Comparison of ENCODE assay signal across 1 cellular context in the genomic region with DNA sequence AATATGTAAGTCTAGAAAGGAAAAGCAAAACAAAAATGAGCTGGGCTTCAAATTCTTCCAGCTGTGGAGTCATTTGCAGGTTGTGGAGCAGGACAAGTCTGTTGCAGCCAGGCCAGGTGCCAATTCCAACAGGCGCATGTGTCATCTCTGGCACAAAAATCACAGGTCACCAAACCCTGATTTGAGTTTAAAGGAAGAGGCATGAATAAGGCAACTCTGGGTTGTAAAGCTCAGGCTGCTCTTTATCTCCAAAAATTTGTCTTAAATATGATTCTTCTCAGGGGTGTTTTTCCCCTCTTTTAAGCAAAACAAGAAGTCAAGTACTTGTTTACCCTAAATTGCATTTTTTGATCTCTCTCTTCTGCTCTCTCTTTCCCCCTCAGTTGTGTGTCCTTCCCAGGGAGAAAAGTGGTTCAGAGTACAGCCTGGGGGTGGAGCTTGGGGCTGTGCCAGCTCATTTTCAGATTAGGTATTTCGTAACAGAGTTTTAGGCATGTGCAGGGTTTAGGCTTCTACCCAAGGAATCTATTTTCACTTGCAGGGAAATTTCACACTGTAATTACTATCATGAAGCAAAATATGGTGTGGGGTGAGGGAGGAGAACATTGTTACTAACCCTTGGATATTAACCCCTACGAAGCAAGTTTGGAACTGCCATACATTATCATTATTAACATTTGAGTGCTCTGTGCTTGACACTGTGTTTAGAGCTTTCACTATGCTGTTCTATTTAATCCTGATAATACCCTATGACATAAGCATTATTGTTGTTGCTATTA.
TF ChIP-seq lines count a peak whose summit lies in the region.

No MANE protein-coding gene starts in this region.

TF ChIP-seq in HepG2, 621 proteins besides CTCF, POLR2A, EP300 and RAD21 (continued from another document and continues in another):
- TF ChIP-seq ZNF367 (CRISPR knock-in tag; IDR thresholded peaks at IDR 0.05; ENCODE audit: borderline replicate concordance) (no peak), ZNF329 (CRISPR knock-in tag; IDR thresholded peaks at IDR 0.05; ENCODE audit: low read depth) (no peak), CBFB (CRISPR knock-in tag; IDR thresholded peaks at IDR 0.05) (no peak), PAF1 (CRISPR knock-in tag; IDR thresholded peaks at IDR 0.05) (no peak), ZNF20 (CRISPR knock-in tag; IDR thresholded peaks at IDR 0.05) (no peak), MIER3 (CRISPR knock-in tag; IDR thresholded peaks at IDR 0.05; ENCODE audit: borderline replicate concordance) (0 out of 2 replicates have a peak, but pooled peaks have one; percentile 39), YEATS2 (CRISPR knock-in tag; IDR thresholded peaks at IDR 0.05; ENCODE audit: borderline replicate concordance) (0 out of 2 replicates have a peak, but pooled peaks have one; percentile 14), NRL (CRISPR knock-in tag; IDR thresholded peaks at IDR 0.05; ENCODE audit: borderline replicate concordance) (no peak), ZNF607 (CRISPR knock-in tag; IDR thresholded peaks at IDR 0.05; ENCODE audit: borderline replicate concordance) (no peak), ZBTB7A (CRISPR knock-in tag; IDR thresholded peaks at IDR 0.05) (peak; percentile 44; the same call in 1 of the 2 replicates), GTF2F1 (IDR thresholded peaks at IDR 0.05; ENCODE audit: low read length) (no peak), MAZ (IDR thresholded peaks at IDR 0.05; ENCODE audit: borderline replicate concordance, low read depth, low read length) (peak; percentile 33; the same call in 1 of the 2 replicates), MAZ (CRISPR knock-in tag; IDR thresholded peaks at IDR 0.05; ENCODE audit: low read depth) (no peak), SIX1 (CRISPR knock-in tag; IDR thresholded peaks at IDR 0.05; ENCODE audit: borderline replicate concordance) (peak; percentile 47; the same call in 1 of the 2 replicates), ZKSCAN8 (CRISPR knock-in tag; IDR thresholded peaks at IDR 0.05; ENCODE audit: borderline replicate concordance) (peak; percentile 82), ARID3A (IDR thresholded peaks at IDR 0.05; ENCODE audit: low read depth, low read length) (peak; percentile 60; the same call in 1 of the 2 replicates), ZNF432 (CRISPR knock-in tag; IDR thresholded peaks at IDR 0.05; ENCODE audit: borderline replicate concordance) (no peak), JUN (CRISPR knock-in tag; IDR thresholded peaks at IDR 0.05) (0 out of 2 replicates have a peak, but pooled peaks have one; percentile 4), U2AF1 (optimal IDR thresholded peaks at IDR 0.05; ENCODE audit: low read depth, low read length) (no peak), ZUFSP (CRISPR knock-in tag; IDR thresholded peaks at IDR 0.05; ENCODE audit: borderline replicate concordance) (no peak), PLSCR1 (CRISPR knock-in tag; IDR thresholded peaks at IDR 0.05; ENCODE audit: borderline replicate concordance) (no peak), ZNF292 (CRISPR knock-in tag; IDR thresholded peaks at IDR 0.05; ENCODE audit: borderline replicate concordance, low read depth) (peak; percentile 83; the same call in 1 of the 2 replicates), SMAD1 (CRISPR knock-in tag; IDR thresholded peaks at IDR 0.05; ENCODE audit: borderline replicate concordance, low read depth) (0 out of 2 replicates have a peak, but pooled peaks have one; percentile 36), HNRNPH1 (optimal IDR thresholded peaks at IDR 0.05; ENCODE audit: low read depth, low read length) (no peak), CENPX (CRISPR knock-in tag; IDR thresholded peaks at IDR 0.05) (no peak), ATF6 (CRISPR knock-in tag; conservative IDR thresholded peaks at IDR 0.05) (0 out of 2 replicates have a peak, but pooled peaks have one; percentile 74)
- TF ChIP-seq, protein P1, sequence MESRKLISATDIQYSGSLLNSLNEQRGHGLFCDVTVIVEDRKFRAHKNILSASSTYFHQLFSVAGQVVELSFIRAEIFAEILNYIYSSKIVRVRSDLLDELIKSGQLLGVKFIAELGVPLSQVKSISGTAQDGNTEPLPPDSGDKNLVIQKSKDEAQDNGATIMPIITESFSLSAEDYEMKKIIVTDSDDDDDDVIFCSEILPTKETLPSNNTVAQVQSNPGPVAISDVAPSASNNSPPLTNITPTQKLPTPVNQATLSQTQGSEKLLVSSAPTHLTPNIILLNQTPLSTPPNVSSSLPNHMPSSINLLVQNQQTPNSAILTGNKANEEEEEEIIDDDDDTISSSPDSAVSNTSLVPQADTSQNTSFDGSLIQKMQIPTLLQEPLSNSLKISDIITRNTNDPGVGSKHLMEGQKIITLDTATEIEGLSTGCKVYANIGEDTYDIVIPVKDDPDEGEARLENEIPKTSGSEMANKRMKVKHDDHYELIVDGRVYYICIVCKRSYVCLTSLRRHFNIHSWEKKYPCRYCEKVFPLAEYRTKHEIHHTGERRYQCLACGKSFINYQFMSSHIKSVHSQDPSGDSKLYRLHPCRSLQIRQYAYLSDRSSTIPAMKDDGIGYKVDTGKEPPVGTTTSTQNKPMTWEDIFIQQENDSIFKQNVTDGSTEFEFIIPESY (CRISPR knock-in tag; IDR thresholded peaks at IDR 0.05): peak; percentile 17; the same call in 1 of the 2 replicates
- TF ChIP-seq, protein P2, sequence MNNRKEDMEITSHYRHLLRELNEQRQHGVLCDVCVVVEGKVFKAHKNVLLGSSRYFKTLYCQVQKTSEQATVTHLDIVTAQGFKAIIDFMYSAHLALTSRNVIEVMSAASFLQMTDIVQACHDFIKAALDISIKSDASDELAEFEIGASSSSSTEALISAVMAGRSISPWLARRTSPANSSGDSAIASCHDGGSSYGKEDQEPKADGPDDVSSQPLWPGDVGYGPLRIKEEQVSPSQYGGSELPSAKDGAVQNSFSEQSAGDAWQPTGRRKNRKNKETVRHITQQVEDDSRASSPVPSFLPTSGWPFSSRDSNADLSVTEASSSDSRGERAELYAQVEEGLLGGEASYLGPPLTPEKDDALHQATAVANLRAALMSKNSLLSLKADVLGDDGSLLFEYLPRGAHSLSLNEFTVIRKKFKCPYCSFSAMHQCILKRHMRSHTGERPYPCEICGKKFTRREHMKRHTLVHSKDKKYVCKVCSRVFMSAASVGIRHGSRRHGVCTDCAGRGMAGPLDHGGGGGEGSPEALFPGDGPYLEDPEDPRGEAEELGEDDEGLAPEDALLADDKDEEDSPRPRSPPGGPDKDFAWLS (CRISPR knock-in tag; IDR thresholded peaks at IDR 0.05; ENCODE audit: borderline replicate concordance): no peak
- TF ChIP-seq, protein P3, sequence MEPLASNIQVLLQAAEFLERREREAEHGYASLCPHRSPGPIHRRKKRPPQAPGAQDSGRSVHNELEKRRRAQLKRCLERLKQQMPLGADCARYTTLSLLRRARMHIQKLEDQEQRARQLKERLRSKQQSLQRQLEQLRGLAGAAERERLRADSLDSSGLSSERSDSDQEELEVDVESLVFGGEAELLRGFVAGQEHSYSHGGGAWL (CRISPR knock-in tag; IDR thresholded peaks at IDR 0.05): no peak
- TF ChIP-seq, protein P4, sequence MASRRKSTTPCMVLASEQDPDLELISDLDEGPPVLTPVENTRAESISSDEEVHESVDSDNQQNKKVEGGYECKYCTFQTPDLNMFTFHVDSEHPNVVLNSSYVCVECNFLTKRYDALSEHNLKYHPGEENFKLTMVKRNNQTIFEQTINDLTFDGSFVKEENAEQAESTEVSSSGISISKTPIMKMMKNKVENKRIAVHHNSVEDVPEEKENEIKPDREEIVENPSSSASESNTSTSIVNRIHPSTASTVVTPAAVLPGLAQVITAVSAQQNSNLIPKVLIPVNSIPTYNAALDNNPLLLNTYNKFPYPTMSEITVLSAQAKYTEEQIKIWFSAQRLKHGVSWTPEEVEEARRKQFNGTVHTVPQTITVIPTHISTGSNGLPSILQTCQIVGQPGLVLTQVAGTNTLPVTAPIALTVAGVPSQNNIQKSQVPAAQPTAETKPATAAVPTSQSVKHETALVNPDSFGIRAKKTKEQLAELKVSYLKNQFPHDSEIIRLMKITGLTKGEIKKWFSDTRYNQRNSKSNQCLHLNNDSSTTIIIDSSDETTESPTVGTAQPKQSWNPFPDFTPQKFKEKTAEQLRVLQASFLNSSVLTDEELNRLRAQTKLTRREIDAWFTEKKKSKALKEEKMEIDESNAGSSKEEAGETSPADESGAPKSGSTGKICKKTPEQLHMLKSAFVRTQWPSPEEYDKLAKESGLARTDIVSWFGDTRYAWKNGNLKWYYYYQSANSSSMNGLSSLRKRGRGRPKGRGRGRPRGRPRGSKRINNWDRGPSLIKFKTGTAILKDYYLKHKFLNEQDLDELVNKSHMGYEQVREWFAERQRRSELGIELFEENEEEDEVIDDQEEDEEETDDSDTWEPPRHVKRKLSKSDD (CRISPR knock-in tag; IDR thresholded peaks at IDR 0.05; ENCODE audit: low read depth): peak; percentile 69; the same call in 1 of the 2 replicates
- TF ChIP-seq, protein P5, sequence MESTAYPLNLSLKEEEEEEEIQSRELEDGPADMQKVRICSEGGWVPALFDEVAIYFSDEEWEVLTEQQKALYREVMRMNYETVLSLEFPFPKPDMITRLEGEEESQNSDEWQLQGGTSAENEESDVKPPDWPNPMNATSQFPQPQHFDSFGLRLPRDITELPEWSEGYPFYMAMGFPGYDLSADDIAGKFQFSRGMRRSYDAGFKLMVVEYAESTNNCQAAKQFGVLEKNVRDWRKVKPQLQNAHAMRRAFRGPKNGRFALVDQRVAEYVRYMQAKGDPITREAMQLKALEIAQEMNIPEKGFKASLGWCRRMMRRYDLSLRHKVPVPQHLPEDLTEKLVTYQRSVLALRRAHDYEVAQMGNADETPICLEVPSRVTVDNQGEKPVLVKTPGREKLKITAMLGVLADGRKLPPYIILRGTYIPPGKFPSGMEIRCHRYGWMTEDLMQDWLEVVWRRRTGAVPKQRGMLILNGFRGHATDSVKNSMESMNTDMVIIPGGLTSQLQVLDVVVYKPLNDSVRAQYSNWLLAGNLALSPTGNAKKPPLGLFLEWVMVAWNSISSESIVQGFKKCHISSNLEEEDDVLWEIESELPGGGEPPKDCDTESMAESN (CRISPR knock-in tag; conservative IDR thresholded peaks at IDR 0.05): no peak
- TF ChIP-seq, protein P6, sequence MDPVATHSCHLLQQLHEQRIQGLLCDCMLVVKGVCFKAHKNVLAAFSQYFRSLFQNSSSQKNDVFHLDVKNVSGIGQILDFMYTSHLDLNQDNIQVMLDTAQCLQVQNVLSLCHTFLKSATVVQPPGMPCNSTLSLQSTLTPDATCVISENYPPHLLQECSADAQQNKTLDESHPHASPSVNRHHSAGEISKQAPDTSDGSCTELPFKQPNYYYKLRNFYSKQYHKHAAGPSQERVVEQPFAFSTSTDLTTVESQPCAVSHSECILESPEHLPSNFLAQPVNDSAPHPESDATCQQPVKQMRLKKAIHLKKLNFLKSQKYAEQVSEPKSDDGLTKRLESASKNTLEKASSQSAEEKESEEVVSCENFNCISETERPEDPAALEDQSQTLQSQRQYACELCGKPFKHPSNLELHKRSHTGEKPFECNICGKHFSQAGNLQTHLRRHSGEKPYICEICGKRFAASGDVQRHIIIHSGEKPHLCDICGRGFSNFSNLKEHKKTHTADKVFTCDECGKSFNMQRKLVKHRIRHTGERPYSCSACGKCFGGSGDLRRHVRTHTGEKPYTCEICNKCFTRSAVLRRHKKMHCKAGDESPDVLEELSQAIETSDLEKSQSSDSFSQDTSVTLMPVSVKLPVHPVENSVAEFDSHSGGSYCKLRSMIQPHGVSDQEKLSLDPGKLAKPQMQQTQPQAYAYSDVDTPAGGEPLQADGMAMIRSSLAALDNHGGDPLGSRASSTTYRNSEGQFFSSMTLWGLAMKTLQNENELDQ (CRISPR knock-in tag; IDR thresholded peaks at IDR 0.05; ENCODE audit: borderline replicate concordance): no peak
